1 cellular context compared by ENCODE assay signal in the genomic region with DNA sequence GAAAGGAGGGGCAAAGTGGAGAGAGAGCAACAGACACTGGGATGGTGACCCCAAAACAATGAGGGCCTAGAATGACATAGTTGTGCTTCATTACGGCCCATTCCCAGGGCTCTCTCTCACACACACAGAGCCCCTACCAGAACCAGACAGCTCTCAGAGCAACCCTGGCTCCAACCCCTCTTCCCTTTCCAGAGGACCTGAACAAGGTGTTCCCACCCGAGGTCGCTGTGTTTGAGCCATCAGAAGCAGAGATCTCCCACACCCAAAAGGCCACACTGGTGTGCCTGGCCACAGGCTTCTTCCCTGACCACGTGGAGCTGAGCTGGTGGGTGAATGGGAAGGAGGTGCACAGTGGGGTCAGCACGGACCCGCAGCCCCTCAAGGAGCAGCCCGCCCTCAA.
TF ChIP-seq lines count a peak whose summit lies in the region.

No MANE protein-coding gene starts in this region.

TF ChIP-seq in H1, 55 proteins besides CTCF, POLR2A, EP300 and RAD21:
- TF ChIP-seq, protein P1, sequence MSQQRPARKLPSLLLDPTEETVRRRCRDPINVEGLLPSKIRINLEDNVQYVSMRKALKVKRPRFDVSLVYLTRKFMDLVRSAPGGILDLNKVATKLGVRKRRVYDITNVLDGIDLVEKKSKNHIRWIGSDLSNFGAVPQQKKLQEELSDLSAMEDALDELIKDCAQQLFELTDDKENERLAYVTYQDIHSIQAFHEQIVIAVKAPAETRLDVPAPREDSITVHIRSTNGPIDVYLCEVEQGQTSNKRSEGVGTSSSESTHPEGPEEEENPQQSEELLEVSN (IDR thresholded peaks at IDR 0.05), result no peak
- TF ChIP-seq FOSL1 (IDR thresholded peaks at IDR 0.05; ENCODE audit: insufficient read depth, low read depth, low read length) (no peak), SUZ12 (IDR thresholded peaks at IDR 0.05; ENCODE audit: low read length) (no peak), ZNF274 (IDR thresholded peaks at IDR 0.05; ENCODE audit: borderline replicate concordance, extremely low read depth, low read length) (no peak)
- TF ChIP-seq, protein P2, sequence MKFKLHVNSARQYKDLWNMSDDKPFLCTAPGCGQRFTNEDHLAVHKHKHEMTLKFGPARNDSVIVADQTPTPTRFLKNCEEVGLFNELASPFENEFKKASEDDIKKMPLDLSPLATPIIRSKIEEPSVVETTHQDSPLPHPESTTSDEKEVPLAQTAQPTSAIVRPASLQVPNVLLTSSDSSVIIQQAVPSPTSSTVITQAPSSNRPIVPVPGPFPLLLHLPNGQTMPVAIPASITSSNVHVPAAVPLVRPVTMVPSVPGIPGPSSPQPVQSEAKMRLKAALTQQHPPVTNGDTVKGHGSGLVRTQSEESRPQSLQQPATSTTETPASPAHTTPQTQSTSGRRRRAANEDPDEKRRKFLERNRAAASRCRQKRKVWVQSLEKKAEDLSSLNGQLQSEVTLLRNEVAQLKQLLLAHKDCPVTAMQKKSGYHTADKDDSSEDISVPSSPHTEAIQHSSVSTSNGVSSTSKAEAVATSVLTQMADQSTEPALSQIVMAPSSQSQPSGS (IDR thresholded peaks at IDR 0.05; ENCODE audit: low read length), result no peak
